Comparison of ENCODE assay signal across 24 cellular contexts in genomic region chr10:78560393-78560688, GRCh38.
"Had no signal": no experiment of that assay in that cellular context is flagged by ENCODE, and none has a peak within 500 bp of the region (broad histone marks: within the 10 kb centered on the region; RNA-seq: fewer than 3 reads in every experiment).

No MANE protein-coding gene starts in this region.

- H3K9me3 ChIP-seq: lower lobe of right lung, mucosa of descending colon, pancreas, psoas muscle, stomach had no signal

- ATAC-seq: activated T-cell treated with anti-CD3 and anti-CD28 coated beads, Interleukin-2, amount 50 U/mL, for 72 hours; foreskin keratinocyte; left lobe of liver; lower lobe of right lung; mucosa of descending colon; right cardiac atrium; stimulated activated effector memory CD8-positive, alpha-beta T cell treated with anti-CD3 and anti-CD28 coated beads, Interleukin-12 subunit alpha, Interleukin-12 subunit beta, amount 100 ng/mL, for 72 hours; T-helper 17 cell had no signal

- H3K27me3 ChIP-seq: hepatocyte, pancreas, stomach had no signal

- H3K36me3 ChIP-seq: lower lobe of right lung, pancreas, stomach had no signal

- H3K4me1 ChIP-seq: foreskin keratinocyte, lower lobe of right lung, pancreas, psoas muscle had no signal

- H3K27ac ChIP-seq: foreskin keratinocyte, hepatocyte, lower lobe of right lung, pancreas, psoas muscle, skin epidermis, stomach had no signal

- DNase-seq: activated CD4-positive, alpha-beta memory T cell treated with anti-CD3 and anti-CD28 coated beads, Interleukin-2, amount 10 ng/mL, durations not matched to agents 7 days and 5 days; activated CD4-positive, alpha-beta T cell treated with anti-CD3 and anti-CD28 coated beads, Interleukin-2, amount 10 ng/mL, durations not matched to agents 24 days and 14 days; activated effector memory CD4-positive, alpha-beta T cell treated with Interleukin-2 at 50 U/mL for 16 hours; activated naive CD4-positive, alpha-beta T cell treated with anti-CD3 and anti-CD28 coated beads for 36 hours; activated T-cell treated with anti-CD3 and anti-CD28 coated beads, Interleukin-2, amount 50 U/mL, for 72 hours; amygdala; effector CD4-positive, alpha-beta T cell; erythroblast; foreskin keratinocyte; immature natural killer cell; lower lobe of right lung; mucosa of descending colon; naive B cell; pancreas; psoas muscle; right cardiac atrium; stimulated activated CD4-positive, alpha-beta T cell treated with anti-CD3 and anti-CD28 coated beads, Interleukin-1b, Interleukin-23, amount 100 ng/mL, for 48 hours; stomach; SW 1271; T-helper 17 cell had no signal

- H3K4me3 ChIP-seq: hepatocyte, lower lobe of right lung, mucosa of descending colon, pancreas, psoas muscle, skin epidermis, stomach had no signal
